8 cellular contexts compared by ENCODE assay signal in genomic region chr13:114065926-114066774, GRCh38.
DNase-seq lines count a peak whose midpoint lies in the region; ATAC-seq and TF ChIP-seq lines count a peak whose summit lies in the region.

No MANE protein-coding gene starts in this region.

- CTCF ChIA-PET in PC-3 (lab: Charles Lee): no interaction called here

- H3K27me3 ChIP-seq in PC-3 (ENCODE audit: low read length) (no peaks in the 10 kb centered on the region), prostate gland (replicated peaks; ENCODE audit: insufficient read depth) (no peaks in the 10 kb centered on the region)

- H3K4me1 ChIP-seq in PC-3 (ENCODE audit: insufficient read depth, low read length): peaks cover 43% of the 10 kb centered on the region
- peaks cover 7% of the 10 kb centered on the region for H3K4me1 ChIP-seq in prostate gland (replicated peaks)

- H3K9ac ChIP-seq in PC-3 (ENCODE audit: low read length): peak overlapping the region; percentile 94

- ATAC-seq in PC-3: no peak

- WGBS in prostate gland: 85% methylated on average over 30 of the region's 35 CpGs

- no peaks in the 10 kb centered on the region for H4K20me1 ChIP-seq in PC-3 (ENCODE audit: low read length)

- H3K4me2 ChIP-seq in PC-3 (ENCODE audit: low read length): peak overlapping the region; percentile 93

- DNase-seq in GM12865 (ENCODE audit: low read depth) (peak; percentile 73), PC-3 (no peak), coronary artery (ENCODE audit: low spot score) (no peak), prostate gland (ENCODE audit: low spot score) (no peak), NCI-H2107 (lab: John Stamatoyannopoulos, UW) (no peak), C1 segment of cervical spinal cord (lab: John Stamatoyannopoulos, UW) (no peak), islet precursor cell (no peak), OCI-M1 (lab: John Stamatoyannopoulos, UW) (no peak)

- BruUV-seq in PC-3 (replicated peaks; lab: Mats Ljungman, UMichigan): no TSS peak

- no peak overlapping the region for H2AFZ ChIP-seq in PC-3 (ENCODE audit: low read length)

- H3K36me3 ChIP-seq in PC-3 (ENCODE audit: low read depth, low read length) (no peaks in the 10 kb centered on the region), prostate gland (no peaks in the 10 kb centered on the region)

- H3F3A ChIP-seq in PC-3 (ENCODE audit: low read length, unreplicated experiment): no peaks in the 10 kb centered on the region

- H3K79me2 ChIP-seq in PC-3 (ENCODE audit: low read length): peaks cover 30% of the 10 kb centered on the region

- H3K27ac ChIP-seq in PC-3 (ENCODE audit: low read length): peak overlapping the region; percentile 100
- peak overlapping the region; percentile 93 to 98 for H3K27ac ChIP-seq in coronary artery
- peak overlapping the region; percentile 81 for H3K27ac ChIP-seq in prostate gland

- H3K9me3 ChIP-seq in PC-3 (ENCODE audit: low read length) (no peaks in the 10 kb centered on the region), prostate gland (no peaks in the 10 kb centered on the region)

- POLR2A ChIA-PET in PC-3 (lab: Charles Lee; ENCODE audit: unreplicated experiment): interaction anchor here (0.6 to 0.7 kb wide), 3 partner anchors 49 to 245 kb away, joined by 3 read pairs; no protein-coding TSS in a partner anchor

- H3K9me2 ChIP-seq in PC-3 (replicated peaks; ENCODE audit: low read length): no peaks in the 10 kb centered on the region

- TF ChIP-seq CTCF in GM12865 (IDR thresholded peaks at IDR 0.05; ENCODE audit: insufficient read depth, low read depth, low read length, missing control alignments) (no peak), PC-3 (conservative IDR thresholded peaks at IDR 0.05; ENCODE audit: low read depth, low read length) (no peak), coronary artery (IDR thresholded peaks at IDR 0.05) (no peak), prostate gland (IDR thresholded peaks at IDR 0.05) (no peak)

- peak overlapping the region; percentile 63 for H3K4me3 ChIP-seq in GM12865 (ENCODE audit: low read depth, low read length)
- H3K4me3 ChIP-seq in PC-3 (ENCODE audit: low read length): peak overlapping the region; percentile 45; the same call in 1 of the 2 replicates
- peak overlapping the region; percentile 71 for H3K4me3 ChIP-seq in coronary artery
- no peak overlapping the region for H3K4me3 ChIP-seq in prostate gland

- intact Hi-C loops in PC-3 (cut with micrococcal nuclease) (loop anchor here (2.0 to 10.0 kb wide), 3 partner anchors 33 to 161 kb away; partner anchors contain the start of gene C13orf46), prostate gland (cut with DNase I) (loop anchor here (2.0 kb wide), 1 partner anchor 69 kb away; no protein-coding TSS in a partner anchor)

- no peak for TF ChIP-seq POLR2A in prostate gland (IDR thresholded peaks at IDR 0.05)

Comparison
In these comparisons a context has a peak if more than half of its experiments do, and no peak if none do; other contexts are left out.
1. H3K4me3 ChIP-seq: peak in GM12865 (single experiment), PC-3 (single experiment) and coronary artery (single experiment); none in prostate gland (0 of 2).
2. Peak in every context shown above with its lines, with median percentiles within 50 percentile points of each other: H3K27ac ChIP-seq.